Comparison of ENCODE assay signal across 31 cellular contexts in the genomic region with DNA sequence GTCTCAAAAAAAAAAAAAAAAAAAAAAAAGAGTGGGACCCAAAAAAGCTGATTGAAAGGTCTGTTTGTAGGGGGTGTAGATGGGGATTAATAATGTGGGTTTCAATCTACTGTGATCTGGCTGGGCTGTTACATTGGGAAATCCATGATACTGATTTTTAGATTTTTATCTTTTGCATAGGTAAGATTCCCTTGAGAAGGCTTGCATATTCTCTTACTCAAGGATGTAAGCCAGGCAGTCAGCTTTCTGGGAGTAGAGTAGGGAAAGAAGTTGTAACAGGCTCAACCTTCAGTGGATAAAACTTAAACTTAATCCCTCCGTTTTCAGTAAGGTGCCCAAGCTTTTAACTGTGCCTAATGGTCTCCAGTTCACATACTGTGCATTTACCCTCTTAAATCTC. TPM values are rescaled to one million over a fixed set of nuclear protein-coding genes. Genes with fewer than 3 reads are reported as not detected.
DNase-seq lines count a peak whose midpoint lies in the region; ATAC-seq and TF ChIP-seq lines count a peak whose summit lies in the region.
"Had no signal": no experiment of that assay in that cellular context is flagged by ENCODE, and none has a peak within 500 bp of the region (broad histone marks: within the 10 kb centered on the region; RNA-seq: fewer than 3 reads in every experiment).

No MANE protein-coding gene starts in this region.

- H3K36me3 ChIP-seq in breast epithelium (peaks cover 7% of the 10 kb centered on the region), tibial artery (peaks cover 28 to 38% (median 35%) of the 10 kb centered on the region in 3 donors)

- H3K4me1 ChIP-seq in breast epithelium (no peaks in the 10 kb centered on the region), tibial artery (peaks cover 0 to 49% (median 25%) of the 10 kb centered on the region in 4 donors)

- TF ChIP-seq POLR2A in breast epithelium (IDR thresholded peaks at IDR 0.05), result no peak

- TF ChIP-seq CTCF in MCF 10A (IDR thresholded peaks at IDR 0.05; ENCODE audit: unreplicated experiment) (no peak), breast epithelium (IDR thresholded peaks at IDR 0.05) (no peak), tibial artery (IDR thresholded peaks at IDR 0.05) (no peak)

- H3K36me3 Mint-ChIP-seq in MCF 10A (ENCODE audit: insufficient read depth, unreplicated experiment) (peaks cover 52% of the 10 kb centered on the region), immature natural killer cell (peaks cover 5 to 32% (median 7%) of the 10 kb centered on the region in 3 donors)

- POLR2A ChIA-PET in MCF 10A (lab: Yijun Ruan, JAX), result interaction anchor here (0.7 to 3.8 kb wide), 3 partner anchors 16 to 53 kb away, joined by 3 to 34 read pairs (median 17); a partner anchor contains a TSS

- H3K9me3 Mint-ChIP-seq in MCF 10A (ENCODE audit: unreplicated experiment) (no peaks in the 10 kb centered on the region), immature natural killer cell (no peaks in the 10 kb centered on the region)
- H3K9me3 Mint-ChIP-seq: GM23338; naive thymus-derived CD8-positive, alpha-beta T cell; type B pancreatic cell had no signal

- no peak overlapping the region for H3K4me3 Mint-ChIP-seq in MCF 10A (ENCODE audit: unreplicated experiment)
- no peak overlapping the region for H3K4me3 Mint-ChIP-seq in immature natural killer cell
- H3K4me3 Mint-ChIP-seq: GM23338; naive thymus-derived CD8-positive, alpha-beta T cell; type B pancreatic cell had no signal

- H3K4me3 ChIP-seq in breast epithelium, result no peak overlapping the region
- H3K4me3 ChIP-seq in tibial artery, result no peak overlapping the region
- H3K4me3 ChIP-seq: colonic mucosa, GM23338, pancreas, Peyer's patch, right atrium auricular region had no signal

- intact Hi-C loops in MCF 10A (cut with micrococcal nuclease), result no loop called here
- intact Hi-C loops in breast epithelium (cut with DNase I; ENCODE audit: low total_unique reads), result loop anchor here (2.0 kb wide), 1 partner anchor 64 kb away; no protein-coding TSS in a partner anchor
- intact Hi-C loops in tibial artery (cut with DNase I; ENCODE audit: low total_unique reads), result loop anchor here (10.0 kb wide), 1 partner anchor 858 kb away; a partner anchor contains a TSS

- H3K4me1 Mint-ChIP-seq in MCF 10A (ENCODE audit: insufficient read depth, unreplicated experiment) (peaks cover 28% of the 10 kb centered on the region), immature natural killer cell (peaks cover 21 to 27% of the 10 kb centered on the region in 2 donors)

- H3K27ac Mint-ChIP-seq in MCF 10A (ENCODE audit: low read depth, unreplicated experiment) (peak overlapping the region; percentile 78), immature natural killer cell (peak overlapping the region in 4 of 6 donors; percentile 3 to 51 (median 18))
- H3K27ac Mint-ChIP-seq: GM23338, type B pancreatic cell had no signal

- no peak for ATAC-seq in GM21737 (IDR thresholded peaks at IDR 0.05; ENCODE audit: unreplicated experiment)
- ATAC-seq in GM18867 (IDR thresholded peaks at IDR 0.05; ENCODE audit: unreplicated experiment), result no peak
- ATAC-seq: activated CD4-positive, CD25-positive, alpha-beta regulatory T cell treated with anti-CD3 and anti-CD28 coated beads, Interleukin-2, amount 50 U/mL, for 24 hours; GM23338; naive thymus-derived CD8-positive, alpha-beta T cell; pancreas had no signal

- no peaks in the 10 kb centered on the region for H3K9me3 ChIP-seq in breast epithelium
- H3K9me3 ChIP-seq in tibial artery, result no peaks in the 10 kb centered on the region
- H3K9me3 ChIP-seq: colonic mucosa, pancreas, Peyer's patch, right atrium auricular region had no signal

- H3K27ac ChIP-seq in breast epithelium, result no peak overlapping the region
- H3K27ac ChIP-seq in tibial artery, result peak overlapping the region; percentile 92
- H3K27ac ChIP-seq: colonic mucosa, pancreas, Peyer's patch, right atrium auricular region had no signal

- H3K27me3 ChIP-seq in breast epithelium (no peaks in the 10 kb centered on the region), tibial artery (no peaks in the 10 kb centered on the region)
- H3K27me3 ChIP-seq: colonic mucosa, pancreas, Peyer's patch, right atrium auricular region had no signal

- CTCF ChIA-PET in MCF 10A (lab: Yijun Ruan, JAX), result interaction anchor here (0.6 to 0.9 kb wide), 2 partner anchors 9 to 96 kb away, joined by 3 to 4 read pairs; no protein-coding TSS in a partner anchor

- no peaks in the 10 kb centered on the region for H3K27me3 Mint-ChIP-seq in MCF 10A (ENCODE audit: insufficient read depth, unreplicated experiment)
- H3K27me3 Mint-ChIP-seq in immature natural killer cell (ENCODE audit: low read depth in 3 of 3), result peaks cover 5 to 11% (median 10%) of the 10 kb centered on the region in 3 donors
- H3K27me3 Mint-ChIP-seq: type B pancreatic cell had no signal

- no TSS peak for BruUV-seq in MCF 10A (replicated peaks; lab: Mats Ljungman, UMichigan)

- no peak for DNase-seq in MCF 10A (ENCODE audit: unreplicated experiment)
- DNase-seq in breast epithelium (ENCODE audit: low spot score in 2 of 2), result no peak
- DNase-seq in immature natural killer cell, result no peak
- no peak for DNase-seq in tibial artery
- DNase-seq: activated T-cell treated with anti-CD3 and anti-CD28 coated beads for 4 hours; amniotic stem cell; colonic mucosa; DMS 273 treated with DMSO at 0.1 percent for 48 hours; effector CD8-positive, alpha-beta T cell; erythroblast; midbrain; naive thymus-derived CD8-positive, alpha-beta T cell; NCI-H1092; NCI-H1694 treated with DMSO at 0.1 percent for 48 hours; NCI-H2171 treated with DMSO at 0.1 percent for 48 hours; NCI-H524; pancreas; Peyer's patch; SIG-M5; stimulated activated CD4-positive, alpha-beta T cell treated with anti-CD3 and anti-CD28 coated beads, Interleukin-2, amount 100 ng/mL, for 48 hours; SW 1271 had no signal

TF ChIP-seq in PFSK-1, 5 proteins besides CTCF, POLR2A, EP300 and RAD21:
- TF ChIP-seq, protein P1, sequence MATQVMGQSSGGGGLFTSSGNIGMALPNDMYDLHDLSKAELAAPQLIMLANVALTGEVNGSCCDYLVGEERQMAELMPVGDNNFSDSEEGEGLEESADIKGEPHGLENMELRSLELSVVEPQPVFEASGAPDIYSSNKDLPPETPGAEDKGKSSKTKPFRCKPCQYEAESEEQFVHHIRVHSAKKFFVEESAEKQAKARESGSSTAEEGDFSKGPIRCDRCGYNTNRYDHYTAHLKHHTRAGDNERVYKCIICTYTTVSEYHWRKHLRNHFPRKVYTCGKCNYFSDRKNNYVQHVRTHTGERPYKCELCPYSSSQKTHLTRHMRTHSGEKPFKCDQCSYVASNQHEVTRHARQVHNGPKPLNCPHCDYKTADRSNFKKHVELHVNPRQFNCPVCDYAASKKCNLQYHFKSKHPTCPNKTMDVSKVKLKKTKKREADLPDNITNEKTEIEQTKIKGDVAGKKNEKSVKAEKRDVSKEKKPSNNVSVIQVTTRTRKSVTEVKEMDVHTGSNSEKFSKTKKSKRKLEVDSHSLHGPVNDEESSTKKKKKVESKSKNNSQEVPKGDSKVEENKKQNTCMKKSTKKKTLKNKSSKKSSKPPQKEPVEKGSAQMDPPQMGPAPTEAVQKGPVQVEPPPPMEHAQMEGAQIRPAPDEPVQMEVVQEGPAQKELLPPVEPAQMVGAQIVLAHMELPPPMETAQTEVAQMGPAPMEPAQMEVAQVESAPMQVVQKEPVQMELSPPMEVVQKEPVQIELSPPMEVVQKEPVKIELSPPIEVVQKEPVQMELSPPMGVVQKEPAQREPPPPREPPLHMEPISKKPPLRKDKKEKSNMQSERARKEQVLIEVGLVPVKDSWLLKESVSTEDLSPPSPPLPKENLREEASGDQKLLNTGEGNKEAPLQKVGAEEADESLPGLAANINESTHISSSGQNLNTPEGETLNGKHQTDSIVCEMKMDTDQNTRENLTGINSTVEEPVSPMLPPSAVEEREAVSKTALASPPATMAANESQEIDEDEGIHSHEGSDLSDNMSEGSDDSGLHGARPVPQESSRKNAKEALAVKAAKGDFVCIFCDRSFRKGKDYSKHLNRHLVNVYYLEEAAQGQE (IDR thresholded peaks at IDR 0.05; ENCODE audit: insufficient read depth in 1 of 2, low read depth in 2 of 2, low read length in 2 of 2), result no peak
- TF ChIP-seq TAF1 (IDR thresholded peaks at IDR 0.05; ENCODE audit: borderline replicate concordance, insufficient read depth, low read length) (no peak), SIN3A (IDR thresholded peaks at IDR 0.05; ENCODE audit: borderline replicate concordance, insufficient read depth, low read length) (no peak), FOXP2 (optimal IDR thresholded peaks at IDR 0.05; ENCODE audit: borderline replicate concordance, extremely low read depth, extremely low read length, insufficient read depth) (no peak), POLR2AphosphoS5 (IDR thresholded peaks at IDR 0.05; ENCODE audit: low read depth, low read length) (peak; percentile 55; the same call in 1 of the 2 replicates)
TF ChIP-seq in PFSK-1: peak in this region for 1.

RNA-seq across cellular contexts. Expression of a gene that starts 1.9 kb away (rescaled TPM):
- total RNA-seq in MCF 10A (2022), result 23.7 and 33.3 TPM in 2 replicates
- total RNA-seq in breast epithelium, result 1 to 10 TPM; 3.1 to 6.6 (median 3.2) TPM
- 17.2 TPM for polyA plus RNA-seq in PFSK-1 (2012; ENCODE audit: insufficient read length, low read depth)
- 1 to 10 TPM; 2.0 to 2.8 (median 2.4) TPM for polyA plus RNA-seq in immature natural killer cell

RNA-seq across cellular contexts. Expression of a gene that starts 30.4 kb away (rescaled TPM):
- total RNA-seq in MCF 10A (2022), result 293 and 414 TPM in 2 replicates
- total RNA-seq in breast epithelium, result 100 to 1,000 TPM in 1 of 3 donors, 10 to 100 TPM in 2; 70.2 to 105 (median 96.0) TPM
- 126 TPM for polyA plus RNA-seq in PFSK-1 (2012; ENCODE audit: insufficient read length, low read depth)
- polyA plus RNA-seq in immature natural killer cell, result 100 to 1,000 TPM in 2 of 3 donors, 10 to 100 TPM in 1; 59.3 to 109 (median 100) TPM

RNA-seq across cellular contexts. Expression of a gene that starts 53.8 kb away (rescaled TPM):
- total RNA-seq in MCF 10A (2022), result 93.1 and 96.9 TPM in 2 replicates
- 100 to 1,000 TPM in 1 of 3 donors, 10 to 100 TPM in 2; 88.5 to 111 (median 94.1) TPM for total RNA-seq in breast epithelium
- polyA plus RNA-seq in PFSK-1 (2012; ENCODE audit: insufficient read length, low read depth), result 44.3 TPM
- polyA plus RNA-seq in immature natural killer cell, result 10 to 100 TPM; 40.9 to 78.6 (median 57.9) TPM

RNA-seq across cellular contexts. Expression of a gene that starts 57.6 kb away (rescaled TPM):
- total RNA-seq in MCF 10A (2022) (not detected in 2 replicates), breast epithelium (under 1 TPM in 1 of 3 donors, not detected in 2; 0.29 TPM)
- polyA plus RNA-seq in PFSK-1 (2012; ENCODE audit: insufficient read length, low read depth), result 0.67 TPM
- not detected for polyA plus RNA-seq in immature natural killer cell
- total RNA-seq: bronchial epithelial cell; colonic mucosa; GM23338; liver; naive thymus-derived CD8-positive, alpha-beta T cell; pancreas; Peyer's patch; right atrium auricular region had no signal
- polyA plus RNA-seq: keratinocyte; liver; naive thymus-derived CD8-positive, alpha-beta T cell; pancreas had no signal

Comparison
In these comparisons a context has a peak if more than half of its experiments do, and no peak if none do; other contexts are left out.
1. H3K27ac ChIP-seq: peak in tibial artery (2 of 2); none in breast epithelium (0 of 2).